ENCODE assay signal across 13 cellular contexts in genomic region chr16:14475370-14476139, GRCh38.
DNase-seq lines count a peak whose midpoint lies in the region; ATAC-seq, FAIRE-seq and TF ChIP-seq lines count a peak whose summit lies in the region.
"Had no signal": no experiment of that assay in that cellular context is flagged by ENCODE, and none has a peak within 500 bp of the region (broad histone marks: within the 10 kb centered on the region; RNA-seq: fewer than 3 reads in every experiment).

No MANE protein-coding gene starts in this region.

- H3K9me3 ChIP-seq in Panc1 (ENCODE audit: control insufficient read depth, insufficient read depth, low read depth, low read length): peaks cover 7% of the 10 kb centered on the region; the same call in 1 of the 2 replicates
- H3K9me3 ChIP-seq: esophagus muscularis mucosa, thyroid gland had no signal

- no peak overlapping the region for H3K4me3 ChIP-seq in Panc1 (ENCODE audit: low read depth in 2 of 2, low read length in 2 of 2)
- H3K4me3 ChIP-seq: esophagus muscularis mucosa, thyroid gland had no signal

- no TSS peak for BruUV-seq in Panc1 (replicated peaks; lab: Mats Ljungman, UMichigan)

- H3K4me1 ChIP-seq in Panc1 (ENCODE audit: control insufficient read depth, insufficient read depth, low read length): peaks cover 12% of the 10 kb centered on the region
- H3K4me1 ChIP-seq: esophagus muscularis mucosa, thyroid gland had no signal

- peak overlapping the region; percentile 5; the same call in 1 of the 2 replicates for H3K27ac ChIP-seq in Panc1 (ENCODE audit: low read length)
- H3K27ac ChIP-seq: esophagus muscularis mucosa, thyroid gland had no signal

- CTCF ChIA-PET in Panc1 (lab: Charles Lee): no interaction called here

- DNase-seq in AG20443 (ENCODE audit: low spot score): peak; percentile 29
- DNase-seq in HuH-7.5 (ENCODE audit: low spot score): peak; percentile 25
- peak; percentile 50 for DNase-seq in Panc1 (ENCODE audit: low read depth, low spot score)
- no peak for DNase-seq in foreskin melanocyte
- DNase-seq in NCI-H187 treated with DMSO at 0.1 percent for 48 hours (lab: John Stamatoyannopoulos, UW): no peak
- DNase-seq in NCI-H1694 (lab: John Stamatoyannopoulos, UW): no peak
- DNase-seq in activated effector memory CD4-positive, alpha-beta T cell treated with anti-CD3 and anti-CD28 coated beads, Interleukin-2, amount 50 U/mL, for 16 hours: no peak
- DNase-seq: activated CD8-positive, alpha-beta memory T cell treated with anti-CD3 and anti-CD28 coated beads, Interleukin-2, amount 50 U/mL, for 4 hours; activated naive CD8-positive, alpha-beta T cell treated with anti-CD3 and anti-CD28 coated beads, Interleukin-2, amount 10 ng/mL, durations not matched to agents 7 days and 5 days; DMS79 treated with DMSO at 0.1 percent for 48 hours; thyroid gland had no signal

- no peaks in the 10 kb centered on the region for H3K27me3 ChIP-seq in Panc1 (ENCODE audit: control insufficient read depth, insufficient read depth, low read length)
- H3K27me3 ChIP-seq: esophagus muscularis mucosa, thyroid gland had no signal

- in situ Hi-C loops in Panc1 (cut with HindIII; ENCODE audit: low pct_unique_long_range_greater_than_20kb, low sequenced_read_pairs): no loop called here

- intact Hi-C loops in Panc1 (cut with micrococcal nuclease; ENCODE audit: unreplicated experiment): no loop called here

- no peaks in the 10 kb centered on the region for H3K36me3 ChIP-seq in Panc1 (ENCODE audit: control insufficient read depth, insufficient read depth, low read length)
- H3K36me3 ChIP-seq: thyroid gland had no signal

- FAIRE-seq in islet of Langerhans (lab: Jason Lieb, UNC): peak; percentile 87

- POLR2A ChIA-PET in Panc1 (lab: Charles Lee): no interaction called here

- ATAC-seq in Panc1: peak; percentile 99

- no peak for TF ChIP-seq CTCF in Panc1 (IDR thresholded peaks at IDR 0.05)

Comparison
In these comparisons a context has a peak if more than half of its experiments do, and no peak if none do; other contexts are left out.
1. DNase-seq: peak in AG20443 (single experiment), HuH-7.5 (single experiment) and Panc1 (single experiment); none in foreskin melanocyte (single experiment), NCI-H187 treated with DMSO at 0.1 percent for 48 hours (single experiment), NCI-H1694 (single experiment) and activated effector memory CD4-positive, alpha-beta T cell treated with anti-CD3 and anti-CD28 coated beads, Interleukin-2, amount 50 U/mL, for 16 hours (single experiment).